Comparison of ENCODE assay signal across 20 cellular contexts in the genomic region with DNA sequence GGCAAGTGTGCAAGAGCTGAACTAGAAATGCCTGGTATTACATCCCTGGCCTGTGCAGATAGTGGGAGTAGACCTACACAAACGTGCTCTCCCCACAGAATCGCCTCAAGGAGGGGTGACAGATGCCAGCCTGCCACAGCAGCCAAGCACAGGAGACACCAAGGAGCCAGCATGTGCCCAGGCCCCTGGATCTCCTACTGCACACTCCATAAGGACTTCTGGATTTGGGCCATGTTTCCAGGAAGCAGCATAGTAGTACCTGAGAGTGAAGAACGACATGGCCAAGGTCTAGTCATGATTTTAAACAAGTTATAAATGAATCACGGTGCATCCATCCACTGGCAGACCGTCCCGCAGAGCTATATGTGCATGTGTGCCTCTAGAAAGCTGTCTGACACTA.
"Had no signal": no experiment of that assay in that cellular context is flagged by ENCODE, and none has a peak within 500 bp of the region (broad histone marks: within the 10 kb centered on the region; RNA-seq: fewer than 3 reads in every experiment).

No MANE protein-coding gene starts in this region.

- H3K36me3 ChIP-seq: left lung, tibial artery, uterus had no signal

- H3K9me3 Mint-ChIP-seq: effector memory CD8-positive, alpha-beta T cell had no signal

- H3K27me3 ChIP-seq: uterus had no signal

- H3K4me3 Mint-ChIP-seq: activated CD8-positive, alpha-beta T cell treated with anti-CD3 and anti-CD28 coated beads, Interleukin-2, amount 10 ng/mL, durations not matched to agents 7 days and 5 days; activated naive CD8-positive, alpha-beta T cell; effector memory CD8-positive, alpha-beta T cell had no signal

- H3K9me3 ChIP-seq: left lung, tibial artery, uterus had no signal

- ATAC-seq: activated CD8-positive, alpha-beta T cell treated with anti-CD3 and anti-CD28 coated beads, Interleukin-2, amount 10 ng/mL, durations not matched to agents 7 days and 5 days; effector memory CD8-positive, alpha-beta T cell; left lung; stimulated activated naive CD8-positive, alpha-beta T cell treated with anti-CD3 and anti-CD28 coated beads, Interleukin-15, Interleukin-2, amounts not matched to agents 100 U/mL and 50 U/mL, for 24 hours had no signal

- DNase-seq: activated CD4-positive, alpha-beta T cell treated with anti-CD3 and anti-CD28 coated beads for 48 hours; activated CD4-positive, CD25-positive, alpha-beta regulatory T cell; activated CD8-positive, alpha-beta T cell treated with anti-CD3 and anti-CD28 coated beads, Interleukin-2, amount 10 ng/mL, durations not matched to agents 7 days and 5 days; activated gamma-delta T cell treated with Interleukin-2 at 50 U/mL for 16 hours; amniotic stem cell; effector memory CD8-positive, alpha-beta T cell; foreskin fibroblast; hippocampal formation; left lung; mammary epithelial cell; midbrain; stimulated activated CD4-positive, alpha-beta T cell treated with anti-CD3 and anti-CD28 coated beads, Interleukin-2, amount 100 ng/mL, for 24 hours; stimulated activated naive CD8-positive, alpha-beta T cell treated with anti-CD3 and anti-CD28 coated beads, Interleukin-15, Interleukin-2, amounts not matched to agents 100 U/mL and 50 U/mL, for 24 hours; substantia nigra; T-helper 1 cell; T-helper 9 cell; uterus had no signal

- H3K4me3 ChIP-seq: left lung, tibial artery, uterus had no signal

- H3K27ac ChIP-seq: left lung, tibial artery, uterus had no signal

- H3K27me3 Mint-ChIP-seq: activated naive CD8-positive, alpha-beta T cell had no signal

- H3K27ac Mint-ChIP-seq: activated CD8-positive, alpha-beta T cell treated with anti-CD3 and anti-CD28 coated beads, Interleukin-2, amount 10 ng/mL, durations not matched to agents 7 days and 5 days; activated naive CD8-positive, alpha-beta T cell; effector memory CD8-positive, alpha-beta T cell; progenitor cell of endocrine pancreas had no signal

- H3K36me3 Mint-ChIP-seq: activated naive CD8-positive, alpha-beta T cell had no signal

- H3K4me1 ChIP-seq: left lung, tibial artery, uterus had no signal
